In the genomic region with DNA sequence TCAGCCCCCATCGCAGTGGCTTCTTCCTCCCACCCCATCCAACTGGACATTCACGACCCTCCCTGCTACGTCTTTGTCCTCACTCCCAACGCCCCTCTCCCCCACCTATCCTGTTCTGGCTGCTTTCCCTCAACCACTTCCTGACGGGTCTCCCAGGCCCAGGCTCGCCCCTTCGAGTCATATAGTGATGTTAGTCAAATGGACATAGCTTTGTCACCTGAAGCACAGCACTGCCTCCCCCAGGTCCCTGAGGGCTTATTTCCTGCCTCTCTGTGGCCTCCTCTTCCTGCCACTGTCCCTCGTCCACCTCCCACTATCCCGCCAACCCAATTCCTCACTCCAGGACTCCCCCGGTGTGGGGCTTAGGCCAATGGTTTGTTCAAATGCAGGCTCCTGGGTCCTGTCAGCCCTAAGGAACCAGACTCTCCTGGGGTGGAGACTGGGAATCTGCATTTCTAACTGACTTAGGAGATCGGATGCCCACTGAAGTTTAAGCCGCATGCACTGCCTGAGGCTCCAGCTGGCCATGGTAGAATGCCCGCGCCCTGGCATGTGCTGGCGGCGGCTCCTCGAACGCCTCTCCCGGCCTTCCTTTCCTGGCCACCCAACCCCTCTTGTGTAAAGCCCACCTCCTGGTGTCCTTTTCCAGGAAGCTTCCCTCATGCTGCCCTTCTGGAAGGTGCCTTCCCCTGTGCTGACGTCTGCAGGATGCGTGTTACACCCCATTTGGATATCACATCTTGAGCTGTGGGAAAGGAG, we compare ENCODE assay signal across 10 cellular contexts. TPM values are rescaled to one million over a fixed set of nuclear protein-coding genes. Genes with fewer than 3 reads are reported as not detected.
DNase-seq lines count a peak whose midpoint lies in the region; ATAC-seq, FAIRE-seq and TF ChIP-seq lines count a peak whose summit lies in the region.
"Had no signal": no experiment of that assay in that cellular context is flagged by ENCODE, and none has a peak within 500 bp of the region (broad histone marks: within the 10 kb centered on the region; RNA-seq: fewer than 3 reads in every experiment).

No MANE protein-coding gene starts in this region.

- no peak for FAIRE-seq in GM12892 (lab: Jason Lieb, UNC)

- DNase-seq in GM12892 (ENCODE audit: insufficient read length): no peak
- peak; percentile 41 for DNase-seq in NB4 (ENCODE audit: low read depth)
- DNase-seq in nephron progenitor cell: no peak
- DNase-seq in sciatic nerve (ENCODE audit: low spot score): no peak
- DNase-seq in middle frontal gyrus (ENCODE audit: extremely low spot score, low spot score): no peak
- DNase-seq: activated effector memory CD4-positive, alpha-beta T cell treated with anti-CD3 and anti-CD28 coated beads, Interleukin-2, amount 50 U/mL, for 16 hours; GOT3; Peyer's patch had no signal

- peaks cover 43% of the 10 kb centered on the region for H3K36me3 Mint-ChIP-seq in nephron progenitor cell (ENCODE audit: low read depth)

- no peaks in the 10 kb centered on the region for H3K27me3 Mint-ChIP-seq in nephron progenitor cell (ENCODE audit: low read depth, poor library complexity)

- peak overlapping the region; percentile 30 for H3K27ac Mint-ChIP-seq in nephron progenitor cell

- H3K27ac ChIP-seq in cingulate gyrus (ENCODE audit: low read depth, low read length): peak overlapping the region; percentile 21
- H3K27ac ChIP-seq: Peyer's patch had no signal

- ATAC-seq in sciatic nerve: no peak
- ATAC-seq in GM18907 (IDR thresholded peaks at IDR 0.05; ENCODE audit: unreplicated experiment): no peak

- H3K9me3 Mint-ChIP-seq in nephron progenitor cell: no peaks in the 10 kb centered on the region

- intact Hi-C loops in sciatic nerve (cut with DNase I): no loop called here

- peaks cover 10% of the 10 kb centered on the region for H3K4me1 Mint-ChIP-seq in nephron progenitor cell

- no peak overlapping the region for H3K4me3 Mint-ChIP-seq in nephron progenitor cell

- H3K4me3 ChIP-seq in NB4 (ENCODE audit: low read depth, low read length): no peak overlapping the region
- H3K4me3 ChIP-seq: Peyer's patch had no signal

- peak; percentile 36; the same call in 1 of the 2 replicates for TF ChIP-seq POLR2A in GM12892 (IDR thresholded peaks at IDR 0.05; ENCODE audit: low read depth, low read length)
- TF ChIP-seq POLR2A in NB4 (IDR thresholded peaks at IDR 0.05; ENCODE audit: extremely low read depth, insufficient read length): no peak

- TF ChIP-seq CTCF in NB4 (IDR thresholded peaks at IDR 0.05; ENCODE audit: low read depth, low read length): no peak
- no peak for TF ChIP-seq CTCF in nephron progenitor cell (IDR thresholded peaks at IDR 0.05)

RNA-seq across cellular contexts. Expression of a gene that starts 18.3 kb away (rescaled TPM):
- polyA plus RNA-seq in GM12892 (2012; ENCODE audit: missing spikeins): 36.8 TPM
- total RNA-seq in sciatic nerve: 207 TPM

RNA-seq across cellular contexts. Expression of a gene that starts 31.7 kb away (rescaled TPM):
- 34.4 TPM for polyA plus RNA-seq in GM12892 (2012; ENCODE audit: missing spikeins)
- 55.5 TPM for total RNA-seq in sciatic nerve

RNA-seq across cellular contexts. Expression of a gene that starts 36.7 kb away (rescaled TPM):
- 39.6 TPM for polyA plus RNA-seq in GM12892 (2012; ENCODE audit: missing spikeins)
- total RNA-seq in sciatic nerve: 54.6 TPM

RNA-seq across cellular contexts. Expression of a gene that starts 55.7 kb away (rescaled TPM):
- 98.6 TPM for polyA plus RNA-seq in GM12892 (2012; ENCODE audit: missing spikeins)
- 35.3 TPM for total RNA-seq in sciatic nerve

RNA-seq across cellular contexts. Expression of a gene that starts 56.5 kb away (rescaled TPM):
- 5.2 TPM for polyA plus RNA-seq in GM12892 (2012; ENCODE audit: missing spikeins)
- 11.1 TPM for total RNA-seq in sciatic nerve
